ENCODE assay signal across 8 cellular contexts in genomic region chr17:8222380-8222629, GRCh38. TPM values are rescaled to one million over a fixed set of nuclear protein-coding genes. Genes with fewer than 3 reads are reported as not detected.
DNase-seq lines count a peak whose midpoint lies in the region; ATAC-seq, FAIRE-seq and TF ChIP-seq lines count a peak whose summit lies in the region.

No MANE protein-coding gene starts in this region.

- H3K36me3 ChIP-seq in BJ (ENCODE audit: control insufficient read depth, insufficient read depth, low read length) (no peaks in the 10 kb centered on the region), GM12878 (ENCODE audit: control insufficient read depth in 2 of 2, insufficient read depth in 2 of 2, low read length in 1 of 2) (peaks cover 1 to 2% of the 10 kb centered on the region in 2 experiments; a peak in 2 of 4 replicates), mesodermal cell (ENCODE audit: control insufficient read depth, insufficient read depth, low read length) (no peaks in the 10 kb centered on the region)

- 0 out of 4 replicates have a peak, but pooled peaks of 1 of the 2 experiments have one; percentile 23 for TF ChIP-seq EP300 in GM12878 (IDR thresholded peaks at IDR 0.05; ENCODE audit: borderline replicate concordance in 1 of 2, control insufficient read depth in 1 of 2, low read depth in 2 of 2, low read length in 2 of 2)

- SMC1A ChIA-PET in GM12878 (lab: Charles Lee; ENCODE audit: uncharacterized antibody, unreplicated experiment) = interaction anchor here (1.5 to 6.7 kb wide), 12 partner anchors 11 to 103 kb away, joined by 4 to 64 read pairs (median 22); partner anchors contain the start of genes AURKB, BORCS6, CTC1 and PFAS

- intact Hi-C loops in GM12878 (cut with micrococcal nuclease; ENCODE audit: unreplicated experiment) = loop anchor here (1.0 to 5.0 kb wide), 5 partner anchors 25 to 103 kb away; no protein-coding TSS in a partner anchor

- POLR2A ChIA-PET in BJ (lab: Charles Lee) = no interaction called here
- POLR2A ChIA-PET in GM12878 (lab: Charles Lee) = interaction anchor here (1.0 to 9.0 kb wide), 15 partner anchors 12 to 102 kb away, joined by 3 to 161 read pairs (median 8); partner anchors contain the start of genes AURKB, BORCS6, CTC1 and PFAS

- H3K4me3 ChIP-seq in BJ (ENCODE audit: low read depth, low read length) = peak overlapping the region; percentile 53
- H3K4me3 ChIP-seq in GM12878 = peak overlapping the region; percentile 83
- H3K4me3 ChIP-seq in mesodermal cell (ENCODE audit: extremely low read depth, insufficient read depth, low read length, poor library complexity, severe bottlenecking) = peak overlapping the region; percentile 84

- H4K20me1 ChIP-seq in GM12878 (ENCODE audit: control insufficient read depth, insufficient read depth) = no peaks in the 10 kb centered on the region

- peak overlapping the region; percentile 99 for H3K4me2 ChIP-seq in GM12878 (ENCODE audit: control insufficient read depth, insufficient read depth)

- ATAC-seq in GM19395 (IDR thresholded peaks at IDR 0.05; ENCODE audit: unreplicated experiment) (peak; percentile 33), HG03571 (IDR thresholded peaks at IDR 0.05; ENCODE audit: unreplicated experiment) (peak; percentile 21), GM12878 (no peak)

- H3K9me3 ChIP-seq in GM12878 (replicated peaks; ENCODE audit: control insufficient read depth, insufficient read depth, low read length) = no peaks in the 10 kb centered on the region
- no peaks in the 10 kb centered on the region for H3K9me3 ChIP-seq in mesodermal cell (ENCODE audit: control insufficient read depth, low read length)

- H3K27me3 ChIP-seq in BJ (ENCODE audit: control insufficient read depth, insufficient read depth, low read length) (no peaks in the 10 kb centered on the region), GM12878 (replicated peaks in 1 of 2; ENCODE audit: control insufficient read depth in 2 of 2, insufficient read depth in 2 of 2, low read length in 1 of 2) (no peaks in the 10 kb centered on the region)

- peaks cover 27% of the 10 kb centered on the region for H3K4me1 ChIP-seq in GM12878 (ENCODE audit: control insufficient read depth, insufficient read depth, low read length)
- H3K4me1 ChIP-seq in mesodermal cell (ENCODE audit: control insufficient read depth, insufficient read depth, low read length, poor library complexity, severe bottlenecking) = peaks cover 10% of the 10 kb centered on the region

- DNase-seq in BJ (ENCODE audit: low read depth) (no peak), GM12878 (ENCODE audit: low read depth, low spot score) (no peak), NCI-H82 (lab: John Stamatoyannopoulos, UW) (no peak), erythroblast (lab: John Stamatoyannopoulos, UW) (no peak)
- DNase-seq in activated CD8-positive, alpha-beta memory T cell treated with anti-CD3 and anti-CD28 coated beads for 24 hours = no peak

- RAD21 ChIA-PET in GM12878 (lab: Charles Lee; ENCODE audit: unreplicated experiment) = interaction anchor here (0.9 to 6.5 kb wide), 16 partner anchors 11 to 103 kb away, joined by 3 to 117 read pairs (median 9); partner anchors contain the start of genes AURKB, BORCS6, CTC1 and PFAS

- H3K9ac ChIP-seq in GM12878 (ENCODE audit: control insufficient read depth, insufficient read depth, low read length) = peak overlapping the region; percentile 95

- no peaks in the 10 kb centered on the region for H3K79me2 ChIP-seq in GM12878 (ENCODE audit: control insufficient read depth, insufficient read depth, low read length)

- BruUV-seq in GM12878 (replicated peaks; lab: Mats Ljungman, UMichigan) = no TSS peak

- CTCF ChIA-PET in BJ (lab: Yijun Ruan, JAX) (interaction anchor here (0.8 to 4.8 kb wide), 9 partner anchors 29 to 135 kb away, joined by 3 to 21 read pairs (median 4); partner anchors contain the start of genes ALOX12B, ALOXE3 and BORCS6), GM12878 (lab: Yijun Ruan, JAX) (interaction anchor here (1.5 to 5.0 kb wide), 15 partner anchors 12 to 154 kb away, joined by 5 to 56 read pairs (median 12); partner anchors contain the start of genes ALOXE3, AURKB, BORCS6 and CTC1)

- 0% methylated on average over 9 of the region's 9 CpGs for WGBS in GM12878 (ENCODE audit: insufficient coverage, insufficient replicate concordance, low lambda C conversion rate, missing lambda C conversion rate)
- WGBS in mesodermal cell (ENCODE audit: insufficient coverage in 2 of 2), 2 experiments = 0% methylated on average over 8 of the region's 9 CpGs

- no peak for FAIRE-seq in GM12878 (lab: Jason Lieb, UNC)

- H3K27ac ChIP-seq in GM12878 (ENCODE audit: control insufficient read depth, insufficient read depth) (peak overlapping the region; percentile 97), mesodermal cell (ENCODE audit: low read depth, low read length, severe bottlenecking) (peak overlapping the region; percentile 94)

- H2AFZ ChIP-seq in GM12878 (ENCODE audit: control insufficient read depth, low read depth, low read length) = peak overlapping the region; percentile 33

- in situ Hi-C loops in GM12878 (cut with MboI) = loop anchor here (5.0 kb wide), 2 partner anchors 35 to 95 kb away; no protein-coding TSS in a partner anchor

- TF ChIP-seq CTCF in BJ (IDR thresholded peaks at IDR 0.05; ENCODE audit: insufficient read depth, low read depth, low read length) = no peak
- TF ChIP-seq CTCF in GM12878 (IDR thresholded peaks at IDR 0.05 in 2 of 3, conservative IDR thresholded peaks at IDR 0.05 in 1 of 3; ENCODE audit: control insufficient read depth in 2 of 3, extremely low read depth in 1 of 3, insufficient read depth in 1 of 3, low read depth in 3 of 3, low read length in 3 of 3) = no peak

- TF ChIP-seq RAD21 in GM12878 (IDR thresholded peaks at IDR 0.05; ENCODE audit: insufficient read depth, low read depth, low read length) = no peak

- TF ChIP-seq POLR2A in GM12878 (IDR thresholded peaks at IDR 0.05; ENCODE audit: low read depth, low read length) (no peak), erythroblast (IDR thresholded peaks at IDR 0.05; ENCODE audit: low read length) (no peak)

RNA-seq across cellular contexts. Expression of gene AURKB, which starts 11.9 kb away (rescaled TPM):
- polyA plus RNA-seq in BJ (2011; rRNA removed) (13.4 and 26.1 TPM in 2 replicates), GM12878 (2011; rRNA removed) (24.7 and 52.7 TPM in 2 replicates), GM12878 (2014; fragmentation: Illumina TruSeq; extraction: Trizol) (89.9 and 149 TPM in 2 replicates), GM12878 (2014; fragmentation: Nextera tagmentation; extraction: Ambion mirVana) (100 to 1,000 TPM; 107 to 121 TPM), GM12878 (2014; rRNA removed) (81.5 and 106 TPM in 2 replicates), GM12878 (2016; fragmentation: Nextera tagmentation; extraction: Ambion mirVana) (100 to 1,000 TPM; 187 to 209 TPM)
- polyA minus RNA-seq in BJ (2011; rRNA and poly(A)+ RNA removed) = 16.9 and 28.3 TPM in 2 replicates
- total RNA-seq in GM12878 (2013; cell fraction: nucleolus; rRNA removed) = 53.6 and 56.5 TPM in 2 replicates
- total RNA-seq in GM12878 (2014; rRNA removed) (125 and 134 TPM in 2 replicates), GM12878 (2014; rRNA removed; fragmentation: Illumina TruSeq; extraction: Trizol) (101 and 109 TPM in 2 replicates), GM12878 (2021) (140 and 141 TPM in 2 replicates)
- polyA plus RNA-seq in GM12878 (2011; ENCODE audit: low read depth) = 54.5 TPM
- 78.6 and 120 TPM in 2 replicates for polyA plus RNA-seq in GM12878 (2011; cell fraction: cytosol; rRNA removed)
- polyA plus RNA-seq in GM12878 (2011; cell fraction: nucleus; rRNA removed) = 223 and 238 TPM in 2 replicates
- polyA plus RNA-seq in GM12878 (2012) = 66.2 and 89.3 TPM in 2 replicates
- polyA minus RNA-seq in GM12878 (2011; rRNA and poly(A)+ RNA removed) = 42.4 and 65.7 TPM in 2 replicates
- 20.8 and 32.3 TPM in 2 replicates for polyA minus RNA-seq in GM12878 (2011; cell fraction: cytosol; rRNA and poly(A)+ RNA removed)
- 70.2 and 122 TPM in 2 replicates for polyA minus RNA-seq in GM12878 (2011; cell fraction: nucleus; rRNA and poly(A)+ RNA removed)
- polyA plus RNA-seq in mesodermal cell (2013, experiment 1 of 2) = 109 TPM
- 103 TPM for polyA plus RNA-seq in mesodermal cell (2013, experiment 2 of 2)

RNA-seq across cellular contexts. Expression of gene CTC1, which starts 25.6 kb away (rescaled TPM):
- polyA plus RNA-seq in BJ (2011; rRNA removed) (5.4 and 9.2 TPM in 2 replicates), GM12878 (2011; rRNA removed) (16.9 and 26.5 TPM in 2 replicates), GM12878 (2014; fragmentation: Illumina TruSeq; extraction: Trizol) (25.5 and 26.4 TPM in 2 replicates), GM12878 (2014; fragmentation: Nextera tagmentation; extraction: Ambion mirVana) (1 to 10 TPM; 6.6 to 7.0 TPM), GM12878 (2014; rRNA removed) (23.5 and 30.2 TPM in 2 replicates), GM12878 (2016; fragmentation: Nextera tagmentation; extraction: Ambion mirVana) (10 to 100 TPM; 27.5 to 28.5 TPM)
- 10.5 and 12.9 TPM in 2 replicates for polyA minus RNA-seq in BJ (2011; rRNA and poly(A)+ RNA removed)
- total RNA-seq in GM12878 (2013; cell fraction: nucleolus; rRNA removed) = 125 and 136 TPM in 2 replicates
- total RNA-seq in GM12878 (2014; rRNA removed) (13.9 and 14.6 TPM in 2 replicates), GM12878 (2014; rRNA removed; fragmentation: Illumina TruSeq; extraction: Trizol) (9.9 and 12.3 TPM in 2 replicates), GM12878 (2021) (40.7 and 45.7 TPM in 2 replicates)
- 16.0 TPM for polyA plus RNA-seq in GM12878 (2011; ENCODE audit: low read depth)
- polyA plus RNA-seq in GM12878 (2011; cell fraction: cytosol; rRNA removed) = 23.3 and 39.5 TPM in 2 replicates
- 259 and 294 TPM in 2 replicates for polyA plus RNA-seq in GM12878 (2011; cell fraction: nucleus; rRNA removed)
- 34.3 and 34.5 TPM in 2 replicates for polyA plus RNA-seq in GM12878 (2012)
- polyA minus RNA-seq in GM12878 (2011; rRNA and poly(A)+ RNA removed) = 44.8 and 48.2 TPM in 2 replicates
- polyA minus RNA-seq in GM12878 (2011; cell fraction: cytosol; rRNA and poly(A)+ RNA removed) = 7.7 and 12.4 TPM in 2 replicates
- 110 and 134 TPM in 2 replicates for polyA minus RNA-seq in GM12878 (2011; cell fraction: nucleus; rRNA and poly(A)+ RNA removed)
- polyA plus RNA-seq in mesodermal cell (2013, experiment 1 of 2) = 8.3 TPM
- 14.8 TPM for polyA plus RNA-seq in mesodermal cell (2013, experiment 2 of 2)

RNA-seq across cellular contexts. Expression of gene PFAS, which starts 26.8 kb away (rescaled TPM):
- polyA plus RNA-seq in BJ (2011; rRNA removed) = 12.2 and 15.6 TPM in 2 replicates
- polyA minus RNA-seq in BJ (2011; rRNA and poly(A)+ RNA removed) = 18.9 and 23.6 TPM in 2 replicates
- 63.4 and 75.4 TPM in 2 replicates for total RNA-seq in GM12878 (2013; cell fraction: nucleolus; rRNA removed)
- 65.5 and 73.4 TPM in 2 replicates for total RNA-seq in GM12878 (2014; rRNA removed)
- 25.8 and 30.3 TPM in 2 replicates for total RNA-seq in GM12878 (2014; rRNA removed; fragmentation: Illumina TruSeq; extraction: Trizol)
- total RNA-seq in GM12878 (2021) = 113 and 122 TPM in 2 replicates
- polyA plus RNA-seq in GM12878 (2011; ENCODE audit: low read depth) = 23.9 TPM
- 18.8 and 42.4 TPM in 2 replicates for polyA plus RNA-seq in GM12878 (2011; rRNA removed)
- 34.4 and 37.7 TPM in 2 replicates for polyA plus RNA-seq in GM12878 (2011; cell fraction: cytosol; rRNA removed)
- polyA plus RNA-seq in GM12878 (2011; cell fraction: nucleus; rRNA removed) = 85.3 and 143 TPM in 2 replicates
- 24.8 and 37.2 TPM in 2 replicates for polyA plus RNA-seq in GM12878 (2012)
- polyA plus RNA-seq in GM12878 (2014; fragmentation: Illumina TruSeq; extraction: Trizol) = 31.3 and 36.4 TPM in 2 replicates
- polyA plus RNA-seq in GM12878 (2014; fragmentation: Nextera tagmentation; extraction: Ambion mirVana) = 10 to 100 TPM; 13.9 to 16.1 TPM
- 51.9 and 63.8 TPM in 2 replicates for polyA plus RNA-seq in GM12878 (2014; rRNA removed)
- 10 to 100 TPM; 72.1 to 77.0 TPM for polyA plus RNA-seq in GM12878 (2016; fragmentation: Nextera tagmentation; extraction: Ambion mirVana)
- polyA minus RNA-seq in GM12878 (2011; rRNA and poly(A)+ RNA removed) = 56.5 and 90.4 TPM in 2 replicates
- 34.6 and 38.9 TPM in 2 replicates for polyA minus RNA-seq in GM12878 (2011; cell fraction: cytosol; rRNA and poly(A)+ RNA removed)
- 38.6 and 68.2 TPM in 2 replicates for polyA minus RNA-seq in GM12878 (2011; cell fraction: nucleus; rRNA and poly(A)+ RNA removed)
- 23.6 TPM for polyA plus RNA-seq in mesodermal cell (2013, experiment 1 of 2)
- 22.0 TPM for polyA plus RNA-seq in mesodermal cell (2013, experiment 2 of 2)

RNA-seq across cellular contexts. Expression of gene BORCS6, which starts 32.3 kb away (rescaled TPM):
- polyA plus RNA-seq in BJ (2011; rRNA removed) (3.0 and 4.5 TPM in 2 replicates), GM12878 (2011; rRNA removed) (2.7 and 4.9 TPM in 2 replicates), GM12878 (2014; fragmentation: Illumina TruSeq; extraction: Trizol) (0.81 and 3.2 TPM in 2 replicates), GM12878 (2014; fragmentation: Nextera tagmentation; extraction: Ambion mirVana) (under 1 TPM; 0.37 to 0.64 TPM), GM12878 (2014; rRNA removed) (8.6 and 9.1 TPM in 2 replicates), GM12878 (2016; fragmentation: Nextera tagmentation; extraction: Ambion mirVana) (10 to 100 TPM; 10.5 to 11.7 TPM)
- polyA minus RNA-seq in BJ (2011; rRNA and poly(A)+ RNA removed) = 2.8 and 3.4 TPM in 2 replicates
- total RNA-seq in GM12878 (2013; cell fraction: nucleolus; rRNA removed) = 4.8 and 5.9 TPM in 2 replicates
- total RNA-seq in GM12878 (2014; rRNA removed) (11.1 and 14.1 TPM in 2 replicates), GM12878 (2014; rRNA removed; fragmentation: Illumina TruSeq; extraction: Trizol) (3.4 and 4.0 TPM in 2 replicates), GM12878 (2021) (10.8 and 11.5 TPM in 2 replicates)
- polyA plus RNA-seq in GM12878 (2011; ENCODE audit: low read depth) = 2.6 TPM
- 7.7 and 11.1 TPM in 2 replicates for polyA plus RNA-seq in GM12878 (2011; cell fraction: cytosol; rRNA removed)
- polyA plus RNA-seq in GM12878 (2011; cell fraction: nucleus; rRNA removed) = 7.8 and 9.8 TPM in 2 replicates
- 7.3 and 8.5 TPM in 2 replicates for polyA plus RNA-seq in GM12878 (2012)
- polyA minus RNA-seq in GM12878 (2011; rRNA and poly(A)+ RNA removed) = 4.4 and 7.9 TPM in 2 replicates
- 3.1 and 5.6 TPM in 2 replicates for polyA minus RNA-seq in GM12878 (2011; cell fraction: cytosol; rRNA and poly(A)+ RNA removed)
- polyA minus RNA-seq in GM12878 (2011; cell fraction: nucleus; rRNA and poly(A)+ RNA removed) = 5.7 and 7.9 TPM in 2 replicates
- polyA plus RNA-seq in mesodermal cell (2013, experiment 1 of 2) = 5.8 TPM
- 4.4 TPM for polyA plus RNA-seq in mesodermal cell (2013, experiment 2 of 2)

RNA-seq across cellular contexts. Expression of gene TMEM107, which starts 46.1 kb away (rescaled TPM):
- polyA plus RNA-seq in BJ (2011; rRNA removed) = 13.6 and 14.5 TPM in 2 replicates
- polyA minus RNA-seq in BJ (2011; rRNA and poly(A)+ RNA removed) = 52.2 and 57.1 TPM in 2 replicates
- total RNA-seq in GM12878 (2013; cell fraction: nucleolus; rRNA removed) = 31.8 and 36.0 TPM in 2 replicates
- total RNA-seq in GM12878 (2014; rRNA removed) = 38.7 and 47.6 TPM in 2 replicates
- total RNA-seq in GM12878 (2014; rRNA removed; fragmentation: Illumina TruSeq; extraction: Trizol) = 23.7 and 24.9 TPM in 2 replicates
- total RNA-seq in GM12878 (2021) = 18.6 and 20.0 TPM in 2 replicates
- polyA plus RNA-seq in GM12878 (2011; ENCODE audit: low read depth) = 9.9 TPM
- 32.9 and 33.7 TPM in 2 replicates for polyA plus RNA-seq in GM12878 (2011; rRNA removed)
- 40.2 and 40.3 TPM in 2 replicates for polyA plus RNA-seq in GM12878 (2011; cell fraction: cytosol; rRNA removed)
- polyA plus RNA-seq in GM12878 (2011; cell fraction: nucleus; rRNA removed) = 32.6 and 35.3 TPM in 2 replicates
- polyA plus RNA-seq in GM12878 (2012) = 19.2 and 20.9 TPM in 2 replicates
- 7.5 and 7.9 TPM in 2 replicates for polyA plus RNA-seq in GM12878 (2014; fragmentation: Illumina TruSeq; extraction: Trizol)
- polyA plus RNA-seq in GM12878 (2014; fragmentation: Nextera tagmentation; extraction: Ambion mirVana) = 10 to 100 TPM; 20.8 to 27.0 TPM
- polyA plus RNA-seq in GM12878 (2014; rRNA removed) = 13.0 and 15.7 TPM in 2 replicates
- polyA plus RNA-seq in GM12878 (2016; fragmentation: Nextera tagmentation; extraction: Ambion mirVana) = 10 to 100 TPM; 22.5 to 23.3 TPM
- 132 and 195 TPM in 2 replicates for polyA minus RNA-seq in GM12878 (2011; rRNA and poly(A)+ RNA removed)
- polyA minus RNA-seq in GM12878 (2011; cell fraction: cytosol; rRNA and poly(A)+ RNA removed) = 52.2 and 52.7 TPM in 2 replicates
- polyA minus RNA-seq in GM12878 (2011; cell fraction: nucleus; rRNA and poly(A)+ RNA removed) = 146 and 159 TPM in 2 replicates
- polyA plus RNA-seq in mesodermal cell (2013, experiment 1 of 2) = 36.8 TPM
- polyA plus RNA-seq in mesodermal cell (2013, experiment 2 of 2) = 40.6 TPM
